In genomic region chr19:35330475-35330874, GRCh38 we compare ENCODE assay signal across 1 cellular context.
TF ChIP-seq lines count a peak whose summit lies in the region.

No MANE protein-coding gene starts in this region.

TF ChIP-seq in GM12878, 131 proteins besides CTCF, POLR2A, EP300 and RAD21 (continued from another document):
- TF ChIP-seq ZNF687 (IDR thresholded peaks at IDR 0.05): peak; percentile 99
